8 cellular contexts compared by ENCODE assay signal in genomic region chr4:169612869-169613859, GRCh38. TPM values are rescaled to one million over a fixed set of nuclear protein-coding genes. Genes with fewer than 3 reads are reported as not detected.
DNase-seq lines count a peak whose midpoint lies in the region; ATAC-seq and TF ChIP-seq lines count a peak whose summit lies in the region.

No MANE protein-coding gene starts in this region.

- peak; percentile 80 to 86 for TF ChIP-seq CTCF in GM23338 (conservative IDR thresholded peaks at IDR 0.05; ENCODE audit: low read depth in 2 of 2)
- TF ChIP-seq CTCF in RWPE2 (IDR thresholded peaks at IDR 0.05; ENCODE audit: poor library complexity, severe bottlenecking), result peak; percentile 87
- peak; percentile 75 for TF ChIP-seq CTCF in fibroblast of villous mesenchyme (IDR thresholded peaks at IDR 0.05; ENCODE audit: insufficient read depth, low read depth, low read length)
- TF ChIP-seq CTCF in neural cell (IDR thresholded peaks at IDR 0.05; ENCODE audit: poor library complexity, severe bottlenecking), result peak; percentile 87
- TF ChIP-seq CTCF in suprapubic skin (IDR thresholded peaks at IDR 0.05), result peak; percentile 53 to 55

- H4K20me1 ChIP-seq in GM23338 (replicated peaks; ENCODE audit: insufficient read depth) (no peaks in the 10 kb centered on the region), neural cell (ENCODE audit: insufficient read depth) (no peaks in the 10 kb centered on the region)

- H3K9me3 Mint-ChIP-seq in GM23338, result no peaks in the 10 kb centered on the region

- H3K4me1 Mint-ChIP-seq in GM23338, result peaks cover 8% of the 10 kb centered on the region; the same call in 2 of the 3 replicates

- TF ChIP-seq EP300 in neural cell (conservative IDR thresholded peaks at IDR 0.05; ENCODE audit: poor library complexity, severe bottlenecking), result no peak
- TF ChIP-seq EP300 in suprapubic skin (IDR thresholded peaks at IDR 0.05), result no peak

- peak; percentile 79 for DNase-seq in EH (ENCODE audit: low read depth)
- DNase-seq in GM23338 (ENCODE audit: low spot score), result peak; percentile 89
- DNase-seq in Kasumi-1 (lab: John Stamatoyannopoulos, UW), result peak; percentile 84 to 87
- DNase-seq in RWPE2 (ENCODE audit: low spot score), result no peak
- peak; percentile 59 for DNase-seq in activated T-helper 9 cell treated with anti-CD3 and anti-CD28 coated beads, Interleukin-2, amount 50 U/mL, for 16 hours (ENCODE audit: low read depth)
- DNase-seq in fibroblast of villous mesenchyme (ENCODE audit: low read depth), result peak; percentile 85
- peak in 1 of 2 donors; percentile 78 for DNase-seq in suprapubic skin (ENCODE audit: low spot score in 2 of 2)

- H3K27me3 ChIP-seq in GM23338 (ENCODE audit: insufficient read depth), result no peaks in the 10 kb centered on the region
- no peaks in the 10 kb centered on the region for H3K27me3 ChIP-seq in RWPE2 (ENCODE audit: insufficient read depth, poor library complexity, severe bottlenecking)
- H3K27me3 ChIP-seq in neural cell (ENCODE audit: insufficient read depth, low read depth, low read length), result no peaks in the 10 kb centered on the region
- H3K27me3 ChIP-seq in suprapubic skin, result no peaks in the 10 kb centered on the region

- peak; percentile 81 for TF ChIP-seq RAD21 in neural cell (conservative IDR thresholded peaks at IDR 0.05)

- H3F3A ChIP-seq in GM23338 (replicated peaks; ENCODE audit: low read depth) (no peaks in the 10 kb centered on the region), neural cell (ENCODE audit: insufficient read depth, low read length, poor library complexity, severe bottlenecking) (peaks cover 3% of the 10 kb centered on the region)

- peak overlapping the region; percentile 84; the same call in 1 of the 2 replicates for H3K27ac ChIP-seq in GM23338 (ENCODE audit: low read depth)
- peak overlapping the region; percentile 65 for H3K27ac ChIP-seq in RWPE2 (ENCODE audit: poor library complexity, severe bottlenecking)
- H3K27ac ChIP-seq in neural cell (ENCODE audit: low read length), result peak overlapping the region; percentile 75
- peak overlapping the region; percentile 97 for H3K27ac ChIP-seq in suprapubic skin

- ATAC-seq in GM23338 (peak; percentile 77), RWPE2 (ENCODE audit: low read depth) (peak; percentile 52)

- H3K27ac Mint-ChIP-seq in GM23338, result peak overlapping the region; percentile 99

- H3K27me3 Mint-ChIP-seq in GM23338 (ENCODE audit: insufficient read depth, low read depth, poor library complexity), result peaks cover 4% of the 10 kb centered on the region

- H3K4me2 ChIP-seq in GM23338, result peak overlapping the region; percentile 73
- peak overlapping the region; percentile 84 for H3K4me2 ChIP-seq in neural cell (ENCODE audit: low read length)

- no peaks in the 10 kb centered on the region for H3K36me3 Mint-ChIP-seq in GM23338 (ENCODE audit: low read depth)

- H3K4me1 ChIP-seq in GM23338 (ENCODE audit: insufficient read depth) (peaks cover 9% of the 10 kb centered on the region), RWPE2 (ENCODE audit: insufficient read depth, poor library complexity, severe bottlenecking) (peaks cover 18% of the 10 kb centered on the region), suprapubic skin (peaks cover 20% of the 10 kb centered on the region)

- TF ChIP-seq POLR2A in suprapubic skin (IDR thresholded peaks at IDR 0.05), result no peak

- H3K9ac ChIP-seq in neural cell (ENCODE audit: low read length), result peak overlapping the region; percentile 83

- no peaks in the 10 kb centered on the region for H3K36me3 ChIP-seq in GM23338 (ENCODE audit: insufficient read depth)
- H3K36me3 ChIP-seq in RWPE2 (ENCODE audit: low read depth), result peaks cover 8% of the 10 kb centered on the region; the same call in 1 of the 2 replicates
- no peaks in the 10 kb centered on the region for H3K36me3 ChIP-seq in neural cell (ENCODE audit: insufficient read depth, low read length)
- no peaks in the 10 kb centered on the region for H3K36me3 ChIP-seq in suprapubic skin

- H3K9me2 ChIP-seq in GM23338 (ENCODE audit: insufficient read depth), result no peaks in the 10 kb centered on the region
- H3K9me2 ChIP-seq in neural cell (ENCODE audit: insufficient read depth, low read length), result no peaks in the 10 kb centered on the region

- H2AFZ ChIP-seq in GM23338, result peak overlapping the region; percentile 77; the same call in 1 of the 2 replicates
- H2AFZ ChIP-seq in neural cell (ENCODE audit: low read depth, low read length), result peak overlapping the region; percentile 19

- WGBS in suprapubic skin, result 5% methylated on average over 9 of the region's 9 CpGs

- H3K9me3 ChIP-seq in RWPE2 (ENCODE audit: severe bottlenecking) (no peaks in the 10 kb centered on the region), neural cell (ENCODE audit: low read length) (no peaks in the 10 kb centered on the region), suprapubic skin (no peaks in the 10 kb centered on the region)

- H3K4me3 ChIP-seq in GM23338 (peak overlapping the region; percentile 53), RWPE2 (ENCODE audit: severe bottlenecking) (peak overlapping the region; percentile 90), fibroblast of villous mesenchyme (ENCODE audit: low read depth, low read length) (peak overlapping the region; percentile 78), neural cell (ENCODE audit: low read length) (peak overlapping the region; percentile 87), suprapubic skin (peak overlapping the region; percentile 73)

- H3K4me3 Mint-ChIP-seq in GM23338, result peak overlapping the region; percentile 96

- H3K79me2 ChIP-seq in GM23338 (replicated peaks; ENCODE audit: insufficient read depth) (peaks cover 27% of the 10 kb centered on the region; the same call in 1 of the 2 replicates), neural cell (replicated peaks; ENCODE audit: insufficient read depth, low read length) (peaks cover 9% of the 10 kb centered on the region)

TF ChIP-seq in GM23338, 12 proteins besides CTCF, POLR2A, EP300 and RAD21 (continues in another document):
- no peak for TF ChIP-seq EZH2phosphoT487 (IDR thresholded peaks at IDR 0.05; ENCODE audit: unreplicated experiment)
- TF ChIP-seq STAT1 (IDR thresholded peaks at IDR 0.05; ENCODE audit: unreplicated experiment), result no peak
- TF ChIP-seq NANOG (IDR thresholded peaks at IDR 0.05; ENCODE audit: borderline replicate concordance), result no peak
- TF ChIP-seq CREB1 (CRISPR knock-in tag; IDR thresholded peaks at IDR 0.05; ENCODE audit: low read depth), result peak; percentile 49; the same call in 1 of the 2 replicates

TF ChIP-seq in neural cell, 6 proteins besides CTCF, POLR2A, EP300 and RAD21:
- TF ChIP-seq REST (IDR thresholded peaks at IDR 0.05; ENCODE audit: borderline replicate concordance) (no peak), SMC3 (conservative IDR thresholded peaks at IDR 0.05; ENCODE audit: poor library complexity) (peak; percentile 76), EZH2 (IDR thresholded peaks at IDR 0.05; ENCODE audit: borderline replicate concordance, insufficient read depth, low read length, poor library complexity, severe bottlenecking) (no peak)

RNA-seq across cellular contexts. Expression of gene NEK1, which starts 0.8 kb away (rescaled TPM):
- total RNA-seq in GM23338 (2014; rRNA removed; shearing (Covaris generic)), result 9.3 and 11.4 TPM in 2 replicates
- 13.1 and 19.5 TPM in 2 replicates for polyA plus RNA-seq in GM23338 (2016; fragmentation: Nextera tagmentation; extraction: Ambion mirVana)
- total RNA-seq in fibroblast of villous mesenchyme, result 8.7 and 11.2 TPM in 2 replicates
- polyA plus RNA-seq in neural cell, result 16.7 and 17.1 TPM in 2 replicates
- polyA minus RNA-seq in neural cell, result 25.6 and 27.6 TPM in 2 replicates
- total RNA-seq in suprapubic skin, result 10 to 100 TPM in 1 of 4 donors, 1 to 10 TPM in 3; 6.0 to 11.1 (median 6.7) TPM

RNA-seq across cellular contexts. Expression of gene CLCN3, which starts 7.2 kb away (rescaled TPM):
- total RNA-seq in GM23338 (2014; rRNA removed; shearing (Covaris generic)), result 22.9 and 23.7 TPM in 2 replicates
- polyA plus RNA-seq in GM23338 (2016; fragmentation: Nextera tagmentation; extraction: Ambion mirVana), result 9.6 and 10.9 TPM in 2 replicates
- total RNA-seq in fibroblast of villous mesenchyme, result 27.1 and 30.7 TPM in 2 replicates
- 63.5 and 68.3 TPM in 2 replicates for polyA plus RNA-seq in neural cell
- 136 and 147 TPM in 2 replicates for polyA minus RNA-seq in neural cell
- total RNA-seq in suprapubic skin, result 10 to 100 TPM; 43.7 to 58.5 (median 51.7) TPM
